ENCODE assay signal across 1 cellular context in the genomic region with DNA sequence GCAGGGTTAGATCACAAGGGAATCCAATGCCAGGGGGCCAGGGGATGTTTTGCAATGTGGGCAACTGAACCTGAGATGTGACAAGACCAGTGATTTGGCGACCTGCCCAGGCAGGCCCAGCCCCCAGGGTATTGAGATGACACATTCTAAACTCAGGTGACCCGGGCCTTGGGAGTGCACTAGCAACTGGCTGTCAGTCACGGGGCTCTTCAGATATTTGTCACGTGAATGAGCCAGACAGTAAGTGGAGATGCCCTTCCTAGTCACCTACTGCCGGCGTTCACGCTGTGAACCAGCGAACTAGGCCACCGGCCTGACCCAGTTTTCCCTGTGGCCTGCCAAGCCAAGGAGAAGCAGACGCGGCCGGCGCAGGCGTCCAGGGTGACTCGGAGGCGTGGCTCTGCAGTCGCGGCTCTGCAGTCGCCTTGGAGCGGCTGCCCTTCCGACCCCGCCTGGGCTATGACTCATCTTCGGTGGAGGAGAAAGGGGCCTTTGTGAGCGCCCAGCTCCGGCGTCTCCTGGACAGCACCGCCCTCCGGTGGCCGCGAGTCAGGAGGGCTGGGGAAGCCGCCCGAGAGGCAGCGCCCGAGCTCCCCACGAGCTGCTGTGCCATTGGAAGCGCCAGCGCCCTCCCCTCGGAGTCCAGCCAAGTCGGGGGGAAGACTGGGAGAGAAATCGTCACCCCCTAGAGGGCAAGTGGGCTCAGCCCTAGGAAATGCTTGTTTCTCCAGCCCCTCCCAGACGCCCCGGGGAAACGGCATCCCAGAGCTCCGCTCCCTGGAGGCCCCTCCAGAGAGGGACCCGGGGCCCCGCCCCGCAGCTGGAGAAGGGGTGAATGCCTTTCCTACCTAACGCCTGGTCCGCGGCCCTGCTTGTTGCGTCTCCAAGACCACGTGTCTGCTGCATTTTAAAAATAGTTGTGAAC.
A peak's percentile ranks its signal among the peaks of the same experiment; 100 is the strongest.
TF ChIP-seq lines count a peak whose summit lies in the region.

No MANE protein-coding gene starts in this region.

TF ChIP-seq in HEK293, 187 proteins besides CTCF, POLR2A, EP300 and RAD21 (continued from another document):
- TF ChIP-seq, protein P1, sequence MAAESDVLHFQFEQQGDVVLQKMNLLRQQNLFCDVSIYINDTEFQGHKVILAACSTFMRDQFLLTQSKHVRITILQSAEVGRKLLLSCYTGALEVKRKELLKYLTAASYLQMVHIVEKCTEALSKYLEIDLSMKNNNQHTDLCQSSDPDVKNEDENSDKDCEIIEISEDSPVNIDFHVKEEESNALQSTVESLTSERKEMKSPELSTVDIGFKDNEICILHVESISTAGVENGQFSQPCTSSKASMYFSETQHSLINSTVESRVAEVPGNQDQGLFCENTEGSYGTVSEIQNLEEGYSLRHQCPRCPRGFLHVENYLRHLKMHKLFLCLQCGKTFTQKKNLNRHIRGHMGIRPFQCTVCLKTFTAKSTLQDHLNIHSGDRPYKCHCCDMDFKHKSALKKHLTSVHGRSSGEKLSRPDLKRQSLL (tag by site-specific recombination; IDR thresholded peaks at IDR 0.05), result peak; percentile 32; the same call in 1 of the 2 replicates
- TF ChIP-seq, protein P2, sequence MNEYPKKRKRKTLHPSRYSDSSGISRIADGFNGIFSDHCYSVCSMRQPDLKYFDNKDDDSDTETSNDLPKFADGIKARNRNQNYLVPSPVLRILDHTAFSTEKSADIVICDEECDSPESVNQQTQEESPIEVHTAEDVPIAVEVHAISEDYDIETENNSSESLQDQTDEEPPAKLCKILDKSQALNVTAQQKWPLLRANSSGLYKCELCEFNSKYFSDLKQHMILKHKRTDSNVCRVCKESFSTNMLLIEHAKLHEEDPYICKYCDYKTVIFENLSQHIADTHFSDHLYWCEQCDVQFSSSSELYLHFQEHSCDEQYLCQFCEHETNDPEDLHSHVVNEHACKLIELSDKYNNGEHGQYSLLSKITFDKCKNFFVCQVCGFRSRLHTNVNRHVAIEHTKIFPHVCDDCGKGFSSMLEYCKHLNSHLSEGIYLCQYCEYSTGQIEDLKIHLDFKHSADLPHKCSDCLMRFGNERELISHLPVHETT (tag by site-specific recombination; IDR thresholded peaks at IDR 0.05), result peak; percentile 36; the same call in 1 of the 2 replicates
- peak; percentile 88 for TF ChIP-seq IKZF3 (tag by site-specific recombination; IDR thresholded peaks at IDR 0.05)
- TF ChIP-seq SP3 (tag by site-specific recombination; IDR thresholded peaks at IDR 0.05), result peak; percentile 68
- TF ChIP-seq ZNF558 (tag by site-specific recombination; IDR thresholded peaks at IDR 0.05), result 0 out of 2 replicates have a peak, but pooled peaks have one; percentile 22
- TF ChIP-seq ZNF324 (tag by site-specific recombination; IDR thresholded peaks at IDR 0.05), result peak; percentile 22; the same call in 1 of the 2 replicates
- TF ChIP-seq ZNF561 (tag by site-specific recombination; IDR thresholded peaks at IDR 0.05; ENCODE audit: borderline replicate concordance), result peak; percentile 57; the same call in 1 of the 2 replicates
- TF ChIP-seq, protein P3, sequence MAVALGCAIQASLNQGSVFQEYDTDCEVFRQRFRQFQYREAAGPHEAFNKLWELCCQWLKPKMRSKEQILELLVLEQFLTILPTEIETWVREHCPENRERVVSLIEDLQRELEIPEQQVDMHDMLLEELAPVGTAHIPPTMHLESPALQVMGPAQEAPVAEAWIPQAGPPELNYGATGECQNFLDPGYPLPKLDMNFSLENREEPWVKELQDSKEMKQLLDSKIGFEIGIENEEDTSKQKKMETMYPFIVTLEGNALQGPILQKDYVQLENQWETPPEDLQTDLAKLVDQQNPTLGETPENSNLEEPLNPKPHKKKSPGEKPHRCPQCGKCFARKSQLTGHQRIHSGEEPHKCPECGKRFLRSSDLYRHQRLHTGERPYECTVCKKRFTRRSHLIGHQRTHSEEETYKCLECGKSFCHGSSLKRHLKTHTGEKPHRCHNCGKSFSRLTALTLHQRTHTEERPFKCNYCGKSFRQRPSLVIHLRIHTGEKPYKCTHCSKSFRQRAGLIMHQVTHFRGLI (tag by site-specific recombination; IDR thresholded peaks at IDR 0.05), result peak; percentile 84
- TF ChIP-seq, protein P4, sequence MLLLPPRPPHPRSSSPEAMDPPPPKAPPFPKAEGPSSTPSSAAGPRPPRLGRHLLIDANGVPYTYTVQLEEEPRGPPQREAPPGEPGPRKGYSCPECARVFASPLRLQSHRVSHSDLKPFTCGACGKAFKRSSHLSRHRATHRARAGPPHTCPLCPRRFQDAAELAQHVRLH (tag by site-specific recombination; IDR thresholded peaks at IDR 0.05), result 0 out of 2 replicates have a peak, but pooled peaks have one; percentile 7
- TF ChIP-seq ZNF112 (tag by site-specific recombination; IDR thresholded peaks at IDR 0.05), result no peak
- peak; percentile 94 for TF ChIP-seq ZBTB17 (tag by site-specific recombination; IDR thresholded peaks at IDR 0.05)
- TF ChIP-seq, protein P5, sequence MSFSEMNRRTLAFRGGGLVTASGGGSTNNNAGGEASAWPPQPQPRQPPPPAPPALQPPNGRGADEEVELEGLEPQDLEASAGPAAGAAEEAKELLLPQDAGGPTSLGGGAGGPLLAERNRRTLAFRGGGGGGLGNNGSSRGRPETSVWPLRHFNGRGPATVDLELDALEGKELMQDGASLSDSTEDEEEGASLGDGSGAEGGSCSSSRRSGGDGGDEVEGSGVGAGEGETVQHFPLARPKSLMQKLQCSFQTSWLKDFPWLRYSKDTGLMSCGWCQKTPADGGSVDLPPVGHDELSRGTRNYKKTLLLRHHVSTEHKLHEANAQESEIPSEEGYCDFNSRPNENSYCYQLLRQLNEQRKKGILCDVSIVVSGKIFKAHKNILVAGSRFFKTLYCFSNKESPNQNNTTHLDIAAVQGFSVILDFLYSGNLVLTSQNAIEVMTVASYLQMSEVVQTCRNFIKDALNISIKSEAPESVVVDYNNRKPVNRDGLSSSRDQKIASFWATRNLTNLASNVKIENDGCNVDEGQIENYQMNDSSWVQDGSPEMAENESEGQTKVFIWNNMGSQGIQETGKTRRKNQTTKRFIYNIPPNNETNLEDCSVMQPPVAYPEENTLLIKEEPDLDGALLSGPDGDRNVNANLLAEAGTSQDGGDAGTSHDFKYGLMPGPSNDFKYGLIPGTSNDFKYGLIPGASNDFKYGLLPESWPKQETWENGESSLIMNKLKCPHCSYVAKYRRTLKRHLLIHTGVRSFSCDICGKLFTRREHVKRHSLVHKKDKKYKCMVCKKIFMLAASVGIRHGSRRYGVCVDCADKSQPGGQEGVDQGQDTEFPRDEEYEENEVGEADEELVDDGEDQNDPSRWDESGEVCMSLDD (tag by site-specific recombination; IDR thresholded peaks at IDR 0.05), result peak; percentile 82
- TF ChIP-seq, protein P6, sequence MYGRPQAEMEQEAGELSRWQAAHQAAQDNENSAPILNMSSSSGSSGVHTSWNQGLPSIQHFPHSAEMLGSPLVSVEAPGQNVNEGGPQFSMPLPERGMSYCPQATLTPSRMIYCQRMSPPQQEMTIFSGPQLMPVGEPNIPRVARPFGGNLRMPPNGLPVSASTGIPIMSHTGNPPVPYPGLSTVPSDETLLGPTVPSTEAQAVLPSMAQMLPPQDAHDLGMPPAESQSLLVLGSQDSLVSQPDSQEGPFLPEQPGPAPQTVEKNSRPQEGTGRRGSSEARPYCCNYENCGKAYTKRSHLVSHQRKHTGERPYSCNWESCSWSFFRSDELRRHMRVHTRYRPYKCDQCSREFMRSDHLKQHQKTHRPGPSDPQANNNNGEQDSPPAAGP (tag by site-specific recombination; IDR thresholded peaks at IDR 0.05), result peak; percentile 72
